In genomic region chr2:8138923-8139667, GRCh38 we compare ENCODE assay signal across 1 cellular context.
TF ChIP-seq lines count a peak whose summit lies in the region.

No MANE protein-coding gene starts in this region.

TF ChIP-seq in HepG2, 621 proteins besides CTCF, POLR2A, EP300 and RAD21 (continued from another document and continues in another):
- TF ChIP-seq IRF1 (CRISPR knock-in tag; IDR thresholded peaks at IDR 0.05; ENCODE audit: low read depth) (0 out of 2 replicates have a peak, but pooled peaks have one; percentile 60), NR1H2 (CRISPR knock-in tag; IDR thresholded peaks at IDR 0.05; ENCODE audit: borderline replicate concordance, low read depth) (no peak), ZNF205 (CRISPR knock-in tag; IDR thresholded peaks at IDR 0.05) (peak; percentile 83; the same call in 1 of the 2 replicates), MEF2D (CRISPR knock-in tag; IDR thresholded peaks at IDR 0.05) (peak; percentile 72; the same call in 1 of the 2 replicates), ZNF672 (CRISPR knock-in tag; IDR thresholded peaks at IDR 0.05) (no peak; the same call in 1 of the 2 replicates), ZNF639 (CRISPR knock-in tag; conservative IDR thresholded peaks at IDR 0.05) (no peak; the same call in 1 of the 2 replicates), ZNF253 (CRISPR knock-in tag; IDR thresholded peaks at IDR 0.05; ENCODE audit: borderline replicate concordance) (no peak), CREB1 (IDR thresholded peaks at IDR 0.05) (peak; percentile 36; the same call in 1 of the 2 replicates), CREB1 (CRISPR knock-in tag; IDR thresholded peaks at IDR 0.05) (peak; percentile 74), SIN3A (IDR thresholded peaks at IDR 0.05; ENCODE audit: borderline replicate concordance, low read depth, low read length) (no peak), ELF4 (CRISPR knock-in tag; IDR thresholded peaks at IDR 0.05; ENCODE audit: borderline replicate concordance) (peak; percentile 78; the same call in 1 of the 2 replicates), MTA3 (CRISPR knock-in tag; IDR thresholded peaks at IDR 0.05) (no peak), XBP1 (CRISPR knock-in tag; IDR thresholded peaks at IDR 0.05) (no peak), ZNF607 (CRISPR knock-in tag; IDR thresholded peaks at IDR 0.05; ENCODE audit: borderline replicate concordance) (peak; percentile 32; the same call in 1 of the 2 replicates), KLF15 (CRISPR knock-in tag; IDR thresholded peaks at IDR 0.05; ENCODE audit: borderline replicate concordance) (no peak), NBN (conservative IDR thresholded peaks at IDR 0.05) (no peak; the same call in 1 of the 2 replicates), NFAT5 (CRISPR knock-in tag; IDR thresholded peaks at IDR 0.05) (no peak), ZNF773 (CRISPR knock-in tag; IDR thresholded peaks at IDR 0.05; ENCODE audit: borderline replicate concordance) (no peak), MLXIP (CRISPR knock-in tag; IDR thresholded peaks at IDR 0.05; ENCODE audit: borderline replicate concordance) (0 out of 2 replicates have a peak, but pooled peaks have one; percentile 45), NCOA2 (CRISPR knock-in tag; IDR thresholded peaks at IDR 0.05) (peak; percentile 99), DRAP1 (CRISPR knock-in tag; IDR thresholded peaks at IDR 0.05) (peak; percentile 84), SP1 (IDR thresholded peaks at IDR 0.05) (no peak), SP1 (CRISPR knock-in tag; IDR thresholded peaks at IDR 0.05) (no peak), ZNF34 (CRISPR knock-in tag; IDR thresholded peaks at IDR 0.05; ENCODE audit: borderline replicate concordance) (no peak), ZNF430 (CRISPR knock-in tag; IDR thresholded peaks at IDR 0.05) (peak; percentile 70; the same call in 1 of the 2 replicates), ZNF10 (CRISPR knock-in tag; IDR thresholded peaks at IDR 0.05; ENCODE audit: borderline replicate concordance, low read depth) (no peak), CEBPB (IDR thresholded peaks at IDR 0.05; ENCODE audit: borderline replicate concordance, low read depth, low read length) (peak; percentile 98), ZNF44 (CRISPR knock-in tag; IDR thresholded peaks at IDR 0.05) (no peak), CCAR2 (optimal IDR thresholded peaks at IDR 0.05; ENCODE audit: low read depth, low read length) (no peak), MATR3 (CRISPR knock-in tag; IDR thresholded peaks at IDR 0.05) (no peak), TBP (CRISPR knock-in tag; IDR thresholded peaks at IDR 0.05) (no peak), MAX (IDR thresholded peaks at IDR 0.05) (no peak; the same call in none of the 2 replicates), ZNF558 (CRISPR knock-in tag; IDR thresholded peaks at IDR 0.05; ENCODE audit: borderline replicate concordance) (no peak; the same call in 1 of the 2 replicates)
- TF ChIP-seq, protein P1, sequence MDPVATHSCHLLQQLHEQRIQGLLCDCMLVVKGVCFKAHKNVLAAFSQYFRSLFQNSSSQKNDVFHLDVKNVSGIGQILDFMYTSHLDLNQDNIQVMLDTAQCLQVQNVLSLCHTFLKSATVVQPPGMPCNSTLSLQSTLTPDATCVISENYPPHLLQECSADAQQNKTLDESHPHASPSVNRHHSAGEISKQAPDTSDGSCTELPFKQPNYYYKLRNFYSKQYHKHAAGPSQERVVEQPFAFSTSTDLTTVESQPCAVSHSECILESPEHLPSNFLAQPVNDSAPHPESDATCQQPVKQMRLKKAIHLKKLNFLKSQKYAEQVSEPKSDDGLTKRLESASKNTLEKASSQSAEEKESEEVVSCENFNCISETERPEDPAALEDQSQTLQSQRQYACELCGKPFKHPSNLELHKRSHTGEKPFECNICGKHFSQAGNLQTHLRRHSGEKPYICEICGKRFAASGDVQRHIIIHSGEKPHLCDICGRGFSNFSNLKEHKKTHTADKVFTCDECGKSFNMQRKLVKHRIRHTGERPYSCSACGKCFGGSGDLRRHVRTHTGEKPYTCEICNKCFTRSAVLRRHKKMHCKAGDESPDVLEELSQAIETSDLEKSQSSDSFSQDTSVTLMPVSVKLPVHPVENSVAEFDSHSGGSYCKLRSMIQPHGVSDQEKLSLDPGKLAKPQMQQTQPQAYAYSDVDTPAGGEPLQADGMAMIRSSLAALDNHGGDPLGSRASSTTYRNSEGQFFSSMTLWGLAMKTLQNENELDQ (CRISPR knock-in tag; IDR thresholded peaks at IDR 0.05; ENCODE audit: borderline replicate concordance) = 0 out of 2 replicates have a peak, but pooled peaks have one; percentile 34
- TF ChIP-seq, protein P2, sequence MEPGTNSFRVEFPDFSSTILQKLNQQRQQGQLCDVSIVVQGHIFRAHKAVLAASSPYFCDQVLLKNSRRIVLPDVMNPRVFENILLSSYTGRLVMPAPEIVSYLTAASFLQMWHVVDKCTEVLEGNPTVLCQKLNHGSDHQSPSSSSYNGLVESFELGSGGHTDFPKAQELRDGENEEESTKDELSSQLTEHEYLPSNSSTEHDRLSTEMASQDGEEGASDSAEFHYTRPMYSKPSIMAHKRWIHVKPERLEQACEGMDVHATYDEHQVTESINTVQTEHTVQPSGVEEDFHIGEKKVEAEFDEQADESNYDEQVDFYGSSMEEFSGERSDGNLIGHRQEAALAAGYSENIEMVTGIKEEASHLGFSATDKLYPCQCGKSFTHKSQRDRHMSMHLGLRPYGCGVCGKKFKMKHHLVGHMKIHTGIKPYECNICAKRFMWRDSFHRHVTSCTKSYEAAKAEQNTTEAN (CRISPR knock-in tag; conservative IDR thresholded peaks at IDR 0.05) = peak; percentile 89
- TF ChIP-seq, protein P3, sequence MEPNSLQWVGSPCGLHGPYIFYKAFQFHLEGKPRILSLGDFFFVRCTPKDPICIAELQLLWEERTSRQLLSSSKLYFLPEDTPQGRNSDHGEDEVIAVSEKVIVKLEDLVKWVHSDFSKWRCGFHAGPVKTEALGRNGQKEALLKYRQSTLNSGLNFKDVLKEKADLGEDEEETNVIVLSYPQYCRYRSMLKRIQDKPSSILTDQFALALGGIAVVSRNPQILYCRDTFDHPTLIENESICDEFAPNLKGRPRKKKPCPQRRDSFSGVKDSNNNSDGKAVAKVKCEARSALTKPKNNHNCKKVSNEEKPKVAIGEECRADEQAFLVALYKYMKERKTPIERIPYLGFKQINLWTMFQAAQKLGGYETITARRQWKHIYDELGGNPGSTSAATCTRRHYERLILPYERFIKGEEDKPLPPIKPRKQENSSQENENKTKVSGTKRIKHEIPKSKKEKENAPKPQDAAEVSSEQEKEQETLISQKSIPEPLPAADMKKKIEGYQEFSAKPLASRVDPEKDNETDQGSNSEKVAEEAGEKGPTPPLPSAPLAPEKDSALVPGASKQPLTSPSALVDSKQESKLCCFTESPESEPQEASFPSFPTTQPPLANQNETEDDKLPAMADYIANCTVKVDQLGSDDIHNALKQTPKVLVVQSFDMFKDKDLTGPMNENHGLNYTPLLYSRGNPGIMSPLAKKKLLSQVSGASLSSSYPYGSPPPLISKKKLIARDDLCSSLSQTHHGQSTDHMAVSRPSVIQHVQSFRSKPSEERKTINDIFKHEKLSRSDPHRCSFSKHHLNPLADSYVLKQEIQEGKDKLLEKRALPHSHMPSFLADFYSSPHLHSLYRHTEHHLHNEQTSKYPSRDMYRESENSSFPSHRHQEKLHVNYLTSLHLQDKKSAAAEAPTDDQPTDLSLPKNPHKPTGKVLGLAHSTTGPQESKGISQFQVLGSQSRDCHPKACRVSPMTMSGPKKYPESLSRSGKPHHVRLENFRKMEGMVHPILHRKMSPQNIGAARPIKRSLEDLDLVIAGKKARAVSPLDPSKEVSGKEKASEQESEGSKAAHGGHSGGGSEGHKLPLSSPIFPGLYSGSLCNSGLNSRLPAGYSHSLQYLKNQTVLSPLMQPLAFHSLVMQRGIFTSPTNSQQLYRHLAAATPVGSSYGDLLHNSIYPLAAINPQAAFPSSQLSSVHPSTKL (CRISPR knock-in tag; IDR thresholded peaks at IDR 0.05) = peak; percentile 96; the same call in 1 of the 2 replicates
- TF ChIP-seq, protein P4, sequence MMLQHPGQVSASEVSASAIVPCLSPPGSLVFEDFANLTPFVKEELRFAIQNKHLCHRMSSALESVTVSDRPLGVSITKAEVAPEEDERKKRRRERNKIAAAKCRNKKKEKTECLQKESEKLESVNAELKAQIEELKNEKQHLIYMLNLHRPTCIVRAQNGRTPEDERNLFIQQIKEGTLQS (CRISPR knock-in tag; IDR thresholded peaks at IDR 0.05) = peak; percentile 9; the same call in 1 of the 2 replicates
